In genomic region chr4:169341490-169341889, GRCh38 we compare ENCODE assay signal across 16 cellular contexts.
DNase-seq lines count a peak whose midpoint lies in the region; ATAC-seq and TF ChIP-seq lines count a peak whose summit lies in the region.
"Had no signal": no experiment of that assay in that cellular context is flagged by ENCODE, and none has a peak within 500 bp of the region (broad histone marks: within the 10 kb centered on the region; RNA-seq: fewer than 3 reads in every experiment).

No MANE protein-coding gene starts in this region.

- 86 to 88% methylated on average over 4 of the region's 4 CpGs for WGBS in GM23248 (ENCODE audit: low coverage in 1 of 2, low lambda C conversion rate in 2 of 2, missing lambda C conversion rate in 2 of 2), 2 experiments
- 88 to 96% (median 89%) methylated on average over 4 of the region's 4 CpGs for WGBS in stomach, 5 donors

- H3K9ac ChIP-seq in GM23248, result no peak overlapping the region

- H3K9me3 ChIP-seq in GM23248 (ENCODE audit: low read depth) (no peaks in the 10 kb centered on the region), stomach (no peaks in the 10 kb centered on the region)
- H3K9me3 ChIP-seq: MG63 had no signal

- no peak overlapping the region for H3K27ac ChIP-seq in GM23248
- peak overlapping the region in 2 of 5 donors; percentile 22 to 26 for H3K27ac ChIP-seq in stomach

- DNase-seq in GM23248, result peak; percentile 73
- DNase-seq in hepatic stellate cell (ENCODE audit: low spot score), result peak; percentile 26
- DNase-seq in SW480 (ENCODE audit: low spot score), result no peak
- DNase-seq in Right ventricle myocardium inferior (ENCODE audit: missing footprints), result no peak
- DNase-seq in stomach, result no peak
- DNase-seq: activated CD4-positive, CD25-positive, alpha-beta regulatory T cell treated with anti-CD3 and anti-CD28 coated beads, Interleukin-2, amount 50 U/mL, for 72 hours; activated naive CD4-positive, alpha-beta T cell treated with anti-CD3 and anti-CD28 coated beads, Interleukin-2, amount 50 U/mL, for 16 hours; CD4-positive, alpha-beta T cell; endodermal cell; MG63; NCI-H524; SHP77 treated with DMSO at 0.1 percent for 48 hours had no signal

- no peaks in the 10 kb centered on the region for H4K20me1 ChIP-seq in GM23248 (ENCODE audit: insufficient read depth)

- no peaks in the 10 kb centered on the region for H3K9me2 ChIP-seq in GM23248 (ENCODE audit: insufficient read depth)

- H3K27me3 ChIP-seq in GM23248 (replicated peaks; ENCODE audit: insufficient read depth) (no peaks in the 10 kb centered on the region), stomach (no peaks in the 10 kb centered on the region)
- H3K27me3 ChIP-seq: MG63 had no signal

- TF ChIP-seq POLR2A in stomach (IDR thresholded peaks at IDR 0.05), result no peak

- H2AFZ ChIP-seq in GM23248, result no peak overlapping the region

- H3K4me3 ChIP-seq in GM23248, result no peak overlapping the region
- no peak overlapping the region for H3K4me3 ChIP-seq in stomach
- H3K4me3 ChIP-seq: MG63, smooth muscle cell had no signal

- ATAC-seq in GM18520 (IDR thresholded peaks at IDR 0.05; ENCODE audit: unreplicated experiment) (peak; percentile 40), HG03442 (IDR thresholded peaks at IDR 0.05; ENCODE audit: unreplicated experiment) (peak; percentile 74), HG03139 (IDR thresholded peaks at IDR 0.05; ENCODE audit: unreplicated experiment) (no peak), Right ventricle myocardium inferior (no peak)

- H3K36me3 ChIP-seq in GM23248 (ENCODE audit: low read depth) (no peaks in the 10 kb centered on the region), stomach (no peaks in the 10 kb centered on the region)
- H3K36me3 ChIP-seq: MG63 had no signal

- TF ChIP-seq EP300 in stomach (IDR thresholded peaks at IDR 0.05), result no peak

- H3K4me1 ChIP-seq in GM23248 (ENCODE audit: insufficient read depth) (peaks cover 62% of the 10 kb centered on the region), stomach (no peaks in the 10 kb centered on the region)

- intact Hi-C loops in Right ventricle myocardium inferior (cut with DNase I), result no loop called here
- intact Hi-C loops in stomach (cut with DNase I; ENCODE audit: low total_unique reads), result no loop called here

- TF ChIP-seq CTCF in stomach (IDR thresholded peaks at IDR 0.05), result no peak

- no peak overlapping the region for H3K4me2 ChIP-seq in GM23248 (ENCODE audit: unreplicated experiment)
- H3K4me2 ChIP-seq: smooth muscle cell had no signal

- in situ Hi-C loops in GM23248 (cut with MboI), result no loop called here

- H3K79me2 ChIP-seq in GM23248 (ENCODE audit: insufficient read depth), result no peaks in the 10 kb centered on the region

- H3F3A ChIP-seq in GM23248 (ENCODE audit: insufficient read depth), result peaks cover 64% of the 10 kb centered on the region

Comparison
In these comparisons a context has a peak if more than half of its experiments do, and no peak if none do; other contexts are left out.
1. ATAC-seq: peak in GM18520 (single experiment) and HG03442 (single experiment); none in HG03139 (single experiment) and Right ventricle myocardium inferior (single experiment).
2. DNase-seq: peak in GM23248 (single experiment) and hepatic stellate cell (single experiment); none in SW480 (single experiment), Right ventricle myocardium inferior (single experiment) and stomach (single experiment).